ENCODE assay signal across 14 cellular contexts in the genomic region with DNA sequence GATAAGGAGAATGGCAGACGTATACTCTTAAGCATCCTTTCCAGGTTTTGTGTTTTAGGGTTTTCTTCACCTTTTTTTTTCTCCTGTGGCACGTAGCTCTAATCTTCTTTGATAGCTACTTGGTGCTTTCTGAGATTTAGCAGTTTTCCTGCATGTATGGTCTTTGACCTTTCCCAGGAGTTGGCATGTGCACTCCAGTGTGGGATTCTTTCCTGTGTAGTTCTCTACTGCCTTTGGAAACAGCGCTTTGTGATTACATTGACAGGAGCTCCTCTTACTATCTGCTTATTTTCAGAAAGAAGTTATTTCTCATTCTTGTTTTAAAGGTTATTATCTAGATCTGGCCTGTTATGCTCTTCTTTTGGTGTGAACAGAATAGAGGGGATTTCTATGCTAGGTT.
"Had no signal": no experiment of that assay in that cellular context is flagged by ENCODE, and none has a peak within 500 bp of the region (broad histone marks: within the 10 kb centered on the region; RNA-seq: fewer than 3 reads in every experiment).

No MANE protein-coding gene starts in this region.

- H3K9me3 ChIP-seq: colonic mucosa, uterus had no signal

- H3K4me3 Mint-ChIP-seq: activated B cell treated with CpG ODN at 0.5 μM for 24 hours; activated CD4-positive, alpha-beta T cell treated with anti-CD3 and anti-CD28 coated beads, Interleukin-2, amount 10 ng/mL, durations not matched to agents 24 days and 14 days; naive thymus-derived CD8-positive, alpha-beta T cell; T-helper 1 cell treated with Interleukin-12 subunit alpha and Interleukin-12 subunit beta and Interleukin-4 antibody, amounts not matched to agents 30 μg/mL and 1 μg/mL, for 36 hours had no signal

- H3K27me3 ChIP-seq: colonic mucosa, gastroesophageal sphincter, stomach, uterus had no signal

- ATAC-seq: gastroesophageal sphincter; naive thymus-derived CD8-positive, alpha-beta T cell had no signal

- H3K27ac ChIP-seq: colonic mucosa, gastroesophageal sphincter, stomach, uterus had no signal

- H3K4me1 ChIP-seq: colonic mucosa, uterus had no signal

- H3K9me3 Mint-ChIP-seq: activated CD4-positive, alpha-beta T cell treated with anti-CD3 and anti-CD28 coated beads, Interleukin-2, amount 10 ng/mL, durations not matched to agents 24 days and 14 days had no signal

- H3K4me1 Mint-ChIP-seq: activated B cell treated with CpG ODN at 0.5 μM for 24 hours; activated CD4-positive, alpha-beta T cell treated with anti-CD3 and anti-CD28 coated beads, Interleukin-2, amount 10 ng/mL, durations not matched to agents 24 days and 14 days; naive thymus-derived CD8-positive, alpha-beta T cell had no signal

- H3K27ac Mint-ChIP-seq: activated B cell treated with CpG ODN at 0.5 μM for 24 hours; activated CD4-positive, alpha-beta T cell treated with anti-CD3 and anti-CD28 coated beads, Interleukin-2, amount 10 ng/mL, durations not matched to agents 24 days and 14 days; naive thymus-derived CD8-positive, alpha-beta T cell; T-helper 1 cell treated with Interleukin-12 subunit alpha and Interleukin-12 subunit beta and Interleukin-4 antibody, amounts not matched to agents 30 μg/mL and 1 μg/mL, for 36 hours had no signal

- H3K4me3 ChIP-seq: colonic mucosa, gastroesophageal sphincter, stomach, uterus had no signal

- DNase-seq: activated B cell treated with CpG ODN at 0.5 μM for 24 hours; activated CD4-positive, alpha-beta T cell treated with anti-CD3 and anti-CD28 coated beads, Interleukin-2, amount 10 ng/mL, durations not matched to agents 24 days and 14 days; activated naive CD4-positive, alpha-beta T cell treated with Interleukin-2 at 50 U/mL for 16 hours; caudate nucleus; colonic mucosa; effector CD4-positive, alpha-beta T cell; hippocampal formation; naive thymus-derived CD8-positive, alpha-beta T cell; nucleus accumbens; stimulated activated CD4-positive, alpha-beta T cell treated with anti-CD3 and anti-CD28 coated beads, Interleukin-4, amount 100 ng/mL, for 4 hours; stomach; uterus had no signal

- H3K36me3 ChIP-seq: colonic mucosa, gastroesophageal sphincter, uterus had no signal
